Comparison of ENCODE assay signal across 9 cellular contexts in the genomic region with DNA sequence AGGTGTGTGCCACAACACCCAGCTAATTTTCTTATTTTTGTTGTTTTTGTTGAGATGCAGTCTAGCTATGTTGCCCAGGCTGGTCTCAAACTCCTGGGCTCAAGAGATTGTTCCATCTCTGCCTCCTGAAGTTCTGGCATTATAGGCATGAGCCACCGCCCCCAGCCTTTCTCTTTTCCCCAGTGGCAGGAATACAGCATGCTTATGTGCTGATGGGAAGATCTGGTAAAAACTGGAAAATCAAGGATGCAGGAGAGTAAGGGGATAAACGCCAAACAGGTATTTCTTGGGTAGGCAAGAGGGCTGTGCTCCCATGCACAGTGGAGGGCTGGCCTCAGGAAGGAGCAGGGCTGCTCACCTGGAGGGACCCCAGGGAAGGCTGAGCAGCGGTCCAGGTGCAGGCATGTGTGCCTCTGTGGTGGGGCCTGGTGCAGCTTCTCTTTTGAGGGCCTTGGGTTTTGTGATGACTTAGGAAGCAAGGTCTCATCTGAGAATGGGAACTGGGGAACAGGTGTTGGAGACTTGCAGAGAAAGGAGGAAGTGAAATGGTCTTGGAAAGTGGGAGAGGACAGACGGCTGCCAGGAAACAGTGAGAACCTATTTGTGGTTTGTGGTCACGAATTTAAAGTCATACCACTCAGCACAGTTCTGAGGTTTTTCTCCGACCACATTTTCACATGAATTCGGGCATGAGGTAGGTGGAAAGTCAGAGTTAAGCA.
DNase-seq lines count a peak whose midpoint lies in the region; ATAC-seq and TF ChIP-seq lines count a peak whose summit lies in the region.
"Had no signal": no experiment of that assay in that cellular context is flagged by ENCODE, and none has a peak within 500 bp of the region (broad histone marks: within the 10 kb centered on the region; RNA-seq: fewer than 3 reads in every experiment).

No MANE protein-coding gene starts in this region.

- TF ChIP-seq CTCF in fibroblast of villous mesenchyme (IDR thresholded peaks at IDR 0.05; ENCODE audit: insufficient read depth, low read depth, low read length) (no peak), dorsolateral prefrontal cortex (IDR thresholded peaks at IDR 0.05 in 54 of 56, conservative IDR thresholded peaks at IDR 0.05 in 2 of 56; ENCODE audit: low read depth in 1 of 56, partially characterized antibody in 56 of 56) (no peak)

- peak; percentile 41 for DNase-seq in activated CD4-positive, alpha-beta T cell treated with anti-CD3 and anti-CD28 coated beads for 48 hours
- DNase-seq in activated CD4-positive, alpha-beta T cell treated with anti-CD3 and anti-CD28 coated beads for 1 hour = no peak
- DNase-seq in NOMO-1 treated with dmso at 0.1 percent for 144 hours (lab: John Stamatoyannopoulos, UW; ENCODE audit: unreplicated experiment) (peak; percentile 92), fibroblast of villous mesenchyme (ENCODE audit: low read depth) (peak; percentile 47), ureter (ENCODE audit: low spot score) (no peak), dorsolateral prefrontal cortex (no peak), dermis blood vessel endothelial cell (no peak)
- DNase-seq: upper lobe of left lung had no signal

- peaks cover 0 to 12% (median 0%) of the 10 kb centered on the region in 45 donors for H3K27me3 ChIP-seq in dorsolateral prefrontal cortex
- H3K27me3 ChIP-seq: upper lobe of left lung had no signal

- H3K27ac ChIP-seq in dorsolateral prefrontal cortex = no peak overlapping the region
- H3K27ac ChIP-seq: upper lobe of left lung had no signal

- ATAC-seq in HG02840 (IDR thresholded peaks at IDR 0.05; ENCODE audit: low FRiP score, unreplicated experiment) = peak; percentile 71

- intact Hi-C loops in dorsolateral prefrontal cortex (cut with DNase I) = no loop called here

- H3K4me3 ChIP-seq in fibroblast of villous mesenchyme (ENCODE audit: low read depth, low read length) = no peak overlapping the region
- H3K4me3 ChIP-seq in dorsolateral prefrontal cortex = no peak overlapping the region
- H3K4me3 ChIP-seq: upper lobe of left lung had no signal

Comparison
In these comparisons a context has a peak if more than half of its experiments do, and no peak if none do; other contexts are left out.
1. DNase-seq: peak in activated CD4-positive, alpha-beta T cell treated with anti-CD3 and anti-CD28 coated beads for 48 hours (single experiment), NOMO-1 treated with dmso at 0.1 percent for 144 hours (single experiment) and fibroblast of villous mesenchyme (single experiment); none in activated CD4-positive, alpha-beta T cell treated with anti-CD3 and anti-CD28 coated beads for 1 hour (single experiment), ureter (single experiment), dorsolateral prefrontal cortex (0 of 10) and dermis blood vessel endothelial cell (single experiment).